ENCODE assay signal across 14 cellular contexts in genomic region chr14:85233756-85234545, GRCh38.
A peak's percentile ranks its signal among the peaks of the same experiment; 100 is the strongest.
DNase-seq lines count a peak whose midpoint lies in the region; ATAC-seq and TF ChIP-seq lines count a peak whose summit lies in the region.
"Had no signal": no experiment of that assay in that cellular context is flagged by ENCODE, and none has a peak within 500 bp of the region (broad histone marks: within the 10 kb centered on the region; RNA-seq: fewer than 3 reads in every experiment).

No MANE protein-coding gene starts in this region.

- no peaks in the 10 kb centered on the region for H3K9me3 Mint-ChIP-seq in HFFc6

- DNase-seq in HFFc6, result peak; percentile 90
- peak; percentile 81 for DNase-seq in fibroblast of villous mesenchyme (ENCODE audit: low read depth)
- no peak for DNase-seq in NK-92 (lab: John Stamatoyannopoulos, UW; ENCODE audit: unreplicated experiment)
- DNase-seq: activated CD4-positive, alpha-beta T cell treated with anti-CD3 and anti-CD28 coated beads for 48 hours; caudate nucleus; CD4-positive, alpha-beta memory T cell; Kasumi-1; NCI-H2081 treated with DMSO at 0.1 percent for 48 hours; NK-92 treated with Interleukin-12 subunit alpha and Interleukin-12 subunit beta, amount 100 ng/mL, for 24 hours had no signal

- H3K4me2 ChIP-seq in skeletal muscle satellite cell (ENCODE audit: low read length), result peak overlapping the region; percentile 16

- H3K27me3 ChIP-seq in skeletal muscle satellite cell (ENCODE audit: control insufficient read depth, insufficient read depth, low read length), result no peaks in the 10 kb centered on the region

- peak overlapping the region; percentile 73 for H3K27ac Mint-ChIP-seq in HFFc6
- H3K27ac Mint-ChIP-seq: activated T-helper 1 cell treated with anti-CD3 and anti-CD28 coated beads, Interleukin-12 subunit alpha, Interleukin-12 subunit beta, Interleukin-2, Interleukin-4 antibody, amounts not matched to agents 30 ng/mL and 10 ng/mL and 1 ng/mL, durations not matched to agents 14 hours and 24 hours and 36 hours; CD4-positive, alpha-beta memory T cell had no signal

- H3K9me3 ChIP-seq in skeletal muscle satellite cell (replicated peaks; ENCODE audit: low read length), result no peaks in the 10 kb centered on the region

- H3K27me3 Mint-ChIP-seq in HFFc6 (ENCODE audit: insufficient read depth), result no peaks in the 10 kb centered on the region
- H3K27me3 Mint-ChIP-seq: CD4-positive, alpha-beta memory T cell had no signal

- TF ChIP-seq CTCF in HFFc6 (IDR thresholded peaks at IDR 0.05), result no peak
- TF ChIP-seq CTCF in fibroblast of villous mesenchyme (IDR thresholded peaks at IDR 0.05; ENCODE audit: insufficient read depth, low read depth, low read length), result no peak

- no peaks in the 10 kb centered on the region for H3K36me3 ChIP-seq in skeletal muscle satellite cell (ENCODE audit: insufficient read depth, low read length)

- 0 out of 2 replicates have a peak, but pooled peaks cover 4% of the 10 kb centered on the region for H3K36me3 Mint-ChIP-seq in HFFc6 (ENCODE audit: low read depth)
- H3K36me3 Mint-ChIP-seq: CD4-positive, alpha-beta memory T cell had no signal

- H3K4me1 Mint-ChIP-seq in HFFc6 (ENCODE audit: low read depth), result peaks cover 42% of the 10 kb centered on the region
- H3K4me1 Mint-ChIP-seq: CD4-positive, alpha-beta memory T cell had no signal

- peak overlapping the region; percentile 75 for H3K4me3 Mint-ChIP-seq in HFFc6
- H3K4me3 Mint-ChIP-seq: activated T-helper 1 cell treated with anti-CD3 and anti-CD28 coated beads, Interleukin-12 subunit alpha, Interleukin-12 subunit beta, Interleukin-2, Interleukin-4 antibody, amounts not matched to agents 30 ng/mL and 10 ng/mL and 1 ng/mL, durations not matched to agents 14 hours and 24 hours and 36 hours; CD4-positive, alpha-beta memory T cell had no signal

- H3K4me3 ChIP-seq in fibroblast of villous mesenchyme (ENCODE audit: low read depth, low read length) (peak overlapping the region; percentile 8), skeletal muscle satellite cell (ENCODE audit: low read length) (no peak overlapping the region)

- ATAC-seq in SK-N-SH treated with all-trans-retinoic acid at 6 μM for 48 hours, result peak; percentile 73
- ATAC-seq in GM18520 (IDR thresholded peaks at IDR 0.05; ENCODE audit: unreplicated experiment), result no peak
- no peak for ATAC-seq in GM21619 (IDR thresholded peaks at IDR 0.05; ENCODE audit: unreplicated experiment)

- no peak overlapping the region for H3K9ac ChIP-seq in skeletal muscle satellite cell (ENCODE audit: low read depth, low read length)

- H3K4me1 ChIP-seq in skeletal muscle satellite cell (ENCODE audit: control insufficient read depth, insufficient read depth, low read length), result peaks cover 10% of the 10 kb centered on the region

TF ChIP-seq in SK-N-SH treated with all-trans-retinoic acid at 6 μM for 48 hours, 23 proteins besides CTCF, POLR2A, EP300 and RAD21:
- TF ChIP-seq ZNF70 (CRISPR knock-in tag; IDR thresholded peaks at IDR 0.05) (no peak), TOX (CRISPR knock-in tag; IDR thresholded peaks at IDR 0.05; ENCODE audit: borderline replicate concordance) (no peak), ISL1 (CRISPR knock-in tag; IDR thresholded peaks at IDR 0.05) (no peak), SNAI2 (CRISPR knock-in tag; IDR thresholded peaks at IDR 0.05) (no peak), ZFP30 (CRISPR knock-in tag; IDR thresholded peaks at IDR 0.05) (no peak), ARNTL (CRISPR knock-in tag; IDR thresholded peaks at IDR 0.05; ENCODE audit: borderline replicate concordance, low read depth) (no peak), OSR1 (CRISPR knock-in tag; IDR thresholded peaks at IDR 0.05) (no peak), PATZ1 (CRISPR knock-in tag; IDR thresholded peaks at IDR 0.05; ENCODE audit: borderline replicate concordance) (no peak)
- TF ChIP-seq, protein P1, sequence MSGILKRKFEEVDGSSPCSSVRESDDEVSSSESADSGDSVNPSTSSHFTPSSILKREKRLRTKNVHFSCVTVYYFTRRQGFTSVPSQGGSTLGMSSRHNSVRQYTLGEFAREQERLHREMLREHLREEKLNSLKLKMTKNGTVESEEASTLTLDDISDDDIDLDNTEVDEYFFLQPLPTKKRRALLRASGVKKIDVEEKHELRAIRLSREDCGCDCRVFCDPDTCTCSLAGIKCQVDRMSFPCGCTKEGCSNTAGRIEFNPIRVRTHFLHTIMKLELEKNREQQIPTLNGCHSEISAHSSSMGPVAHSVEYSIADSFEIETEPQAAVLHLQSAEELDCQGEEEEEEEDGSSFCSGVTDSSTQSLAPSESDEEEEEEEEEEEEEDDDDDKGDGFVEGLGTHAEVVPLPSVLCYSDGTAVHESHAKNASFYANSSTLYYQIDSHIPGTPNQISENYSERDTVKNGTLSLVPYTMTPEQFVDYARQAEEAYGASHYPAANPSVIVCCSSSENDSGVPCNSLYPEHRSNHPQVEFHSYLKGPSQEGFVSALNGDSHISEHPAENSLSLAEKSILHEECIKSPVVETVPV (CRISPR knock-in tag; IDR thresholded peaks at IDR 0.05), result no peak
- TF ChIP-seq, protein P2, sequence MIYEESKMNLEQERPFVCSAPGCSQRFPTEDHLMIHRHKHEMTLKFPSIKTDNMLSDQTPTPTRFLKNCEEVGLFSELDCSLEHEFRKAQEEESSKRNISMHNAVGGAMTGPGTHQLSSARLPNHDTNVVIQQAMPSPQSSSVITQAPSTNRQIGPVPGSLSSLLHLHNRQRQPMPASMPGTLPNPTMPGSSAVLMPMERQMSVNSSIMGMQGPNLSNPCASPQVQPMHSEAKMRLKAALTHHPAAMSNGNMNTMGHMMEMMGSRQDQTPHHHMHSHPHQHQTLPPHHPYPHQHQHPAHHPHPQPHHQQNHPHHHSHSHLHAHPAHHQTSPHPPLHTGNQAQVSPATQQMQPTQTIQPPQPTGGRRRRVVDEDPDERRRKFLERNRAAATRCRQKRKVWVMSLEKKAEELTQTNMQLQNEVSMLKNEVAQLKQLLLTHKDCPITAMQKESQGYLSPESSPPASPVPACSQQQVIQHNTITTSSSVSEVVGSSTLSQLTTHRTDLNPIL (CRISPR knock-in tag; IDR thresholded peaks at IDR 0.05; ENCODE audit: low read depth), result no peak
